Comparison of ENCODE assay signal across 33 cellular contexts in genomic region chr3:15486020-15486419, GRCh38.
"Had no signal": no experiment of that assay in that cellular context is flagged by ENCODE, and none has a peak within 500 bp of the region (broad histone marks: within the 10 kb centered on the region; RNA-seq: fewer than 3 reads in every experiment).

No MANE protein-coding gene starts in this region.

- H3K27ac ChIP-seq: adrenal gland, ascending aorta, body of pancreas, brain microvascular endothelial cell, breast epithelium, cardiac muscle cell had no signal

- H3K4me3 ChIP-seq: adrenal gland, ascending aorta, body of pancreas, breast epithelium, cardiac muscle cell had no signal

- DNase-seq: activated effector memory CD4-positive, alpha-beta T cell treated with anti-CD3 and anti-CD28 coated beads, Interleukin-2, amount 50 U/mL, for 16 hours; activated effector memory CD4-positive, alpha-beta T cell treated with Interleukin-2 at 50 U/mL for 16 hours; activated gamma-delta T cell; activated gamma-delta T cell treated with Interleukin-2 at 50 U/mL for 16 hours; activated naive CD4-positive, alpha-beta T cell; activated naive CD4-positive, alpha-beta T cell treated with anti-CD3 and anti-CD28 coated beads for 36 hours; activated naive CD4-positive, alpha-beta T cell treated with anti-CD3 and anti-CD28 coated beads, Interleukin-2, amount 10 ng/mL, durations not matched to agents 7 days and 5 days; activated naive CD4-positive, alpha-beta T cell treated with anti-CD3 and anti-CD28 coated beads, Interleukin-2, amount 50 U/mL, for 16 hours; activated naive CD4-positive, alpha-beta T cell treated with Interleukin-2 at 50 U/mL for 16 hours; activated naive CD8-positive, alpha-beta T cell treated with anti-CD3 and anti-CD28 coated beads for 36 hours; activated naive CD8-positive, alpha-beta T cell treated with anti-CD3 and anti-CD28 coated beads, Interleukin-2, amount 10 ng/mL, durations not matched to agents 7 days and 5 days; activated naive CD8-positive, alpha-beta T cell treated with anti-CD3 and anti-CD28 coated beads, Interleukin-2, amount 50 U/mL, for 24 hours; activated T-cell treated with anti-CD3 and anti-CD28 coated beads for 4 hours; activated T-cell treated with anti-CD3 and anti-CD28 coated beads, Interleukin-2, amount 50 U/mL, for 1 hour; activated T-cell treated with anti-CD3 and anti-CD28 coated beads, Interleukin-2, amount 50 U/mL, for 24 hours; activated T-cell treated with anti-CD3 and anti-CD28 coated beads, Interleukin-2, amount 50 U/mL, for 4 hours; activated T-cell treated with anti-CD3 and anti-CD28 coated beads, Interleukin-2, amount 50 U/mL, for 48 hours; activated T-cell treated with anti-CD3 and anti-CD28 coated beads, Interleukin-2, amount 50 U/mL, for 72 hours; adrenal gland; amniotic stem cell; amygdala; anterior cingulate cortex; aorta; body of pancreas; brain microvascular endothelial cell; caudate nucleus; central memory CD4-positive, alpha-beta T cell; cerebellar nuclear complex had no signal

- H3K9me3 ChIP-seq: adrenal gland, ascending aorta, body of pancreas, breast epithelium had no signal

- ATAC-seq: activated naive CD4-positive, alpha-beta T cell treated with anti-CD3 and anti-CD28 coated beads, Interleukin-2, amount 50 U/mL, for 72 hours; activated naive CD8-positive, alpha-beta T cell treated with anti-CD3 and anti-CD28 coated beads, Interleukin-2, amount 50 U/mL, for 24 hours; activated T-cell treated with anti-CD3 and anti-CD28 coated beads, Interleukin-2, amount 50 U/mL, for 4 hours; activated T-cell treated with anti-CD3 and anti-CD28 coated beads, Interleukin-2, amount 50 U/mL, for 72 hours; activated T-helper 17 cell treated with anti-CD3 and anti-CD28 coated beads, Interleukin-2, amount 50 U/mL, for 72 hours; body of pancreas had no signal

- H3K4me1 ChIP-seq: adrenal gland, ascending aorta, breast epithelium had no signal

- H3K27me3 ChIP-seq: adrenal gland, ascending aorta, body of pancreas, brain microvascular endothelial cell, breast epithelium, cardiac muscle cell had no signal

- H3K36me3 ChIP-seq: adrenal gland, brain microvascular endothelial cell, breast epithelium, cardiac muscle cell had no signal
